ENCODE assay signal across 11 cellular contexts in genomic region chr6:144345451-144345850, GRCh38.
DNase-seq lines count a peak whose midpoint lies in the region; ATAC-seq, FAIRE-seq and TF ChIP-seq lines count a peak whose summit lies in the region.
"Had no signal": no experiment of that assay in that cellular context is flagged by ENCODE, and none has a peak within 500 bp of the region (broad histone marks: within the 10 kb centered on the region; RNA-seq: fewer than 3 reads in every experiment).

No MANE protein-coding gene starts in this region.

- H3K4me3 ChIP-seq in Loucy (ENCODE audit: low read length, poor library complexity, severe bottlenecking) (peak overlapping the region; percentile 78), astrocyte (ENCODE audit: insufficient read depth, low read depth, low read length) (no peak overlapping the region), gastrocnemius medialis (no peak overlapping the region)
- H3K4me3 ChIP-seq: tibial artery had no signal

- H3F3A ChIP-seq in Loucy (ENCODE audit: low read depth): peaks cover 13% of the 10 kb centered on the region

- no peak for ATAC-seq in activated CD4-positive, alpha-beta T cell treated with anti-CD3 and anti-CD28 coated beads for 36 hours
- no peak for ATAC-seq in gastrocnemius medialis
- ATAC-seq in GM19035 (IDR thresholded peaks at IDR 0.05; ENCODE audit: unreplicated experiment): no peak
- no peak for ATAC-seq in GM19395 (IDR thresholded peaks at IDR 0.05; ENCODE audit: unreplicated experiment)

- H3K9me3 ChIP-seq in Loucy (ENCODE audit: insufficient read depth, low read depth, low read length) (no peaks in the 10 kb centered on the region), astrocyte (ENCODE audit: insufficient read depth, low read depth, low read length) (no peaks in the 10 kb centered on the region), gastrocnemius medialis (no peaks in the 10 kb centered on the region)
- H3K9me3 ChIP-seq: tibial artery had no signal

- TF ChIP-seq POLR2A in gastrocnemius medialis (IDR thresholded peaks at IDR 0.05): no peak

- peaks cover 7% of the 10 kb centered on the region for H3K9me3 Mint-ChIP-seq in activated CD4-positive, alpha-beta T cell treated with anti-CD3 and anti-CD28 coated beads for 36 hours (ENCODE audit: low read depth)
- H3K9me3 Mint-ChIP-seq in astrocyte (ENCODE audit: unreplicated experiment) (no peaks in the 10 kb centered on the region), Calu3 (ENCODE audit: low read depth, unreplicated experiment) (no peaks in the 10 kb centered on the region)
- H3K9me3 Mint-ChIP-seq: nephron had no signal

- intact Hi-C loops in activated CD4-positive, alpha-beta T cell treated with anti-CD3 and anti-CD28 coated beads for 36 hours (cut with DNase I, micrococcal nuclease): loop anchor here (2.0 to 10.0 kb wide), 3 partner anchors 61 to 1469 kb away; partner anchors contain the start of genes FBXO30 (in 1 of the 2) and UTRN (in 1 of the 2)
- intact Hi-C loops in gastrocnemius medialis (cut with DNase I; ENCODE audit: low total_unique reads) (no loop called here), Calu3 (cut with micrococcal nuclease; ENCODE audit: unreplicated experiment) (no loop called here)

- H3K4me2 ChIP-seq in Loucy (ENCODE audit: low read depth, low read length, poor library complexity, severe bottlenecking) (peak overlapping the region; percentile 86), astrocyte (ENCODE audit: low read length) (no peak overlapping the region)

- in situ Hi-C loops in gastrocnemius medialis (cut with MboI; ENCODE audit: low sequenced_read_pairs in 4 of 4): no loop called here

- BruUV-seq in Calu3 (replicated peaks; lab: Mats Ljungman, UMichigan): no TSS peak

- H3K27ac Mint-ChIP-seq in activated CD4-positive, alpha-beta T cell treated with anti-CD3 and anti-CD28 coated beads for 36 hours: peak overlapping the region; percentile 98
- H3K27ac Mint-ChIP-seq in astrocyte (ENCODE audit: unreplicated experiment) (peak overlapping the region; percentile 10), Calu3 (ENCODE audit: unreplicated experiment) (no peak overlapping the region)

- no peak overlapping the region for H3K27ac ChIP-seq in astrocyte (ENCODE audit: low read depth, low read length)
- H3K27ac ChIP-seq in gastrocnemius medialis: peak overlapping the region in 3 of 4 donors; percentile 12 to 70 (median 69)
- H3K27ac ChIP-seq: tibial artery had no signal

- H2AFZ ChIP-seq in Loucy (ENCODE audit: low read length) (no peak overlapping the region), astrocyte (ENCODE audit: low read depth, low read length) (no peak overlapping the region)

- H3K36me3 Mint-ChIP-seq in activated CD4-positive, alpha-beta T cell treated with anti-CD3 and anti-CD28 coated beads for 36 hours (ENCODE audit: low read depth): peaks cover 13% of the 10 kb centered on the region
- peaks cover 8% of the 10 kb centered on the region for H3K36me3 Mint-ChIP-seq in astrocyte (ENCODE audit: low read depth, unreplicated experiment)
- peaks cover 13% of the 10 kb centered on the region for H3K36me3 Mint-ChIP-seq in Calu3 (ENCODE audit: insufficient read depth, unreplicated experiment)

- CTCF ChIA-PET in activated CD4-positive, alpha-beta T cell treated with anti-CD3 and anti-CD28 coated beads for 36 hours (lab: Charles Lee): interaction anchor here (0.6 to 1.9 kb wide), 3 partner anchors 15 to 1491 kb away, joined by 3 to 5 read pairs (median 3); no protein-coding TSS in a partner anchor
- CTCF ChIA-PET in Calu3 (lab: Charles Lee): no interaction called here

- no peaks in the 10 kb centered on the region for H3K36me3 ChIP-seq in Loucy (ENCODE audit: insufficient read depth, low read length)
- H3K36me3 ChIP-seq in astrocyte (ENCODE audit: insufficient read depth, low read length): no peaks in the 10 kb centered on the region
- no peaks in the 10 kb centered on the region for H3K36me3 ChIP-seq in gastrocnemius medialis
- H3K36me3 ChIP-seq: tibial artery had no signal

- H3K4me1 Mint-ChIP-seq in activated CD4-positive, alpha-beta T cell treated with anti-CD3 and anti-CD28 coated beads for 36 hours: peaks cover 79% of the 10 kb centered on the region
- H3K4me1 Mint-ChIP-seq in astrocyte (ENCODE audit: low read depth, unreplicated experiment): peaks cover 41% of the 10 kb centered on the region
- peaks cover 75% of the 10 kb centered on the region for H3K4me1 Mint-ChIP-seq in Calu3 (ENCODE audit: low read depth, unreplicated experiment)

- POLR2A ChIA-PET in activated CD4-positive, alpha-beta T cell treated with anti-CD3 and anti-CD28 coated beads for 36 hours (lab: Charles Lee): interaction anchor here (0.6 to 1.2 kb wide), 4 partner anchors 11 to 98 kb away, joined by 3 to 4 read pairs (median 3); no protein-coding TSS in a partner anchor

- peaks cover 85% of the 10 kb centered on the region for H3K79me2 ChIP-seq in Loucy (ENCODE audit: insufficient read depth, low read length)
- H3K79me2 ChIP-seq in astrocyte (ENCODE audit: insufficient read depth, low read length): peaks cover 49% of the 10 kb centered on the region

- TF ChIP-seq CTCF in Loucy (conservative IDR thresholded peaks at IDR 0.05; ENCODE audit: low read length): no peak
- TF ChIP-seq CTCF in astrocyte (IDR thresholded peaks at IDR 0.05; ENCODE audit: insufficient read depth, low read depth, low read length): no peak
- TF ChIP-seq CTCF in gastrocnemius medialis (IDR thresholded peaks at IDR 0.05 in 4 of 5, conservative IDR thresholded peaks at IDR 0.05 in 1 of 5): no peak
- TF ChIP-seq CTCF in Calu3 (IDR thresholded peaks at IDR 0.05; ENCODE audit: unreplicated experiment): no peak

- peaks cover 9% of the 10 kb centered on the region for H4K20me1 ChIP-seq in Loucy (ENCODE audit: insufficient read depth, low read length, poor library complexity, severe bottlenecking)
- H4K20me1 ChIP-seq in astrocyte (ENCODE audit: insufficient read depth, low read length): no peaks in the 10 kb centered on the region

- H3K27me3 ChIP-seq in Loucy (ENCODE audit: insufficient read depth, low read length, poor library complexity, severe bottlenecking) (no peaks in the 10 kb centered on the region), astrocyte (ENCODE audit: insufficient read depth, low read length) (no peaks in the 10 kb centered on the region), gastrocnemius medialis (no peaks in the 10 kb centered on the region)
- H3K27me3 ChIP-seq: tibial artery had no signal

- H3K4me3 Mint-ChIP-seq in activated CD4-positive, alpha-beta T cell treated with anti-CD3 and anti-CD28 coated beads for 36 hours: peak overlapping the region; percentile 82
- H3K4me3 Mint-ChIP-seq in astrocyte (ENCODE audit: unreplicated experiment) (no peak overlapping the region), Calu3 (ENCODE audit: low read depth, unreplicated experiment) (no peak overlapping the region)
- H3K4me3 Mint-ChIP-seq: nephron had no signal

- FAIRE-seq in astrocyte (lab: Jason Lieb, UNC): no peak

- H3K27me3 Mint-ChIP-seq in activated CD4-positive, alpha-beta T cell treated with anti-CD3 and anti-CD28 coated beads for 36 hours: no peaks in the 10 kb centered on the region
- H3K27me3 Mint-ChIP-seq in astrocyte (ENCODE audit: low read depth, unreplicated experiment) (no peaks in the 10 kb centered on the region), Calu3 (ENCODE audit: unreplicated experiment) (no peaks in the 10 kb centered on the region)

- H3K9me2 ChIP-seq in Loucy (replicated peaks; ENCODE audit: low read depth, low read length): no peaks in the 10 kb centered on the region

- H3K4me1 ChIP-seq in Loucy (ENCODE audit: insufficient read depth, low read length, poor library complexity, severe bottlenecking) (peaks cover 72% of the 10 kb centered on the region), astrocyte (ENCODE audit: insufficient read depth, low read length) (peaks cover 27% of the 10 kb centered on the region), gastrocnemius medialis (peaks cover 47 to 66% of the 10 kb centered on the region in 2 donors)

- no peak for DNase-seq in activated CD4-positive, alpha-beta T cell treated with anti-CD3 and anti-CD28 coated beads for 36 hours
- DNase-seq in activated CD4-positive, alpha-beta T cell treated with anti-CD3 and anti-CD28 coated beads for 1 hour: no peak
- DNase-seq in astrocyte (ENCODE audit: low read depth) (no peak), gastrocnemius medialis (no peak), Calu3 (no peak)
- DNase-seq: glutamatergic neuron, tibial artery had no signal

- H3K9ac ChIP-seq in Loucy (ENCODE audit: low read depth, low read length, poor library complexity, severe bottlenecking): peak overlapping the region; percentile 79
- no peak overlapping the region for H3K9ac ChIP-seq in astrocyte (ENCODE audit: low read length)

Comparison
In these comparisons a context has a peak if more than half of its experiments do, and no peak if none do; other contexts are left out.
1. intact Hi-C loops: an anchor here in activated CD4-positive, alpha-beta T cell treated with anti-CD3 and anti-CD28 coated beads for 36 hours (2.0 to 10.0 kb wide); none called in gastrocnemius medialis and Calu3.